Comparison of ENCODE assay signal across 21 cellular contexts in genomic region chr3:57743511-57743910, GRCh38.
"Had no signal": no experiment of that assay in that cellular context is flagged by ENCODE, and none has a peak within 500 bp of the region (broad histone marks: within the 10 kb centered on the region; RNA-seq: fewer than 3 reads in every experiment).

No MANE protein-coding gene starts in this region.

- H3K4me3 ChIP-seq: ascending aorta, mucosa of descending colon, right atrium auricular region, tibial nerve had no signal

- H3K36me3 ChIP-seq: ascending aorta, right atrium auricular region, tibial nerve, WERI-Rb-1 had no signal

- FAIRE-seq: frontal cortex had no signal

- DNase-seq: activated CD4-positive, alpha-beta memory T cell treated with anti-CD3 and anti-CD28 coated beads, Interleukin-2, amount 10 ng/mL, durations not matched to agents 7 days and 5 days; activated CD4-positive, alpha-beta T cell treated with anti-CD3 and anti-CD28 coated beads, Interleukin-2, amount 10 ng/mL, durations not matched to agents 7 days and 5 days; activated CD8-positive, alpha-beta memory T cell treated with anti-CD3 and anti-CD28 coated beads, Interleukin-2, amount 50 U/mL, for 48 hours; activated gamma-delta T cell; activated naive CD4-positive, alpha-beta T cell treated with anti-CD3 and anti-CD28 coated beads, Interleukin-2, amount 10 ng/mL, durations not matched to agents 7 days and 5 days; activated naive CD8-positive, alpha-beta T cell treated with anti-CD3 and anti-CD28 coated beads, Interleukin-2, amount 10 ng/mL, durations not matched to agents 7 days and 5 days; activated T-cell treated with anti-CD3 and anti-CD28 coated beads, Interleukin-2, amount 50 U/mL, for 24 hours; cortex of kidney; islet precursor cell; left cardiac atrium; left ventricle myocardium superior; mucosa of descending colon; stimulated activated CD4-positive, alpha-beta T cell treated with anti-CD3 and anti-CD28 coated beads, Interleukin-15, amount 100 ng/mL, for 24 hours; stimulated activated CD4-positive, alpha-beta T cell treated with anti-CD3 and anti-CD28 coated beads, Interleukin-2, amount 100 ng/mL, for 24 hours; stimulated activated naive B cell treated with anti-CD40 and anti-IgM and Interleukin-4, amounts not matched to agents 10 μg/mL and 1 μg/mL and 100 μg/mL, for 72 hours; T1000; WERI-Rb-1 had no signal

- H3K27me3 ChIP-seq: ascending aorta, right atrium auricular region, tibial nerve had no signal
